In the genomic region with DNA sequence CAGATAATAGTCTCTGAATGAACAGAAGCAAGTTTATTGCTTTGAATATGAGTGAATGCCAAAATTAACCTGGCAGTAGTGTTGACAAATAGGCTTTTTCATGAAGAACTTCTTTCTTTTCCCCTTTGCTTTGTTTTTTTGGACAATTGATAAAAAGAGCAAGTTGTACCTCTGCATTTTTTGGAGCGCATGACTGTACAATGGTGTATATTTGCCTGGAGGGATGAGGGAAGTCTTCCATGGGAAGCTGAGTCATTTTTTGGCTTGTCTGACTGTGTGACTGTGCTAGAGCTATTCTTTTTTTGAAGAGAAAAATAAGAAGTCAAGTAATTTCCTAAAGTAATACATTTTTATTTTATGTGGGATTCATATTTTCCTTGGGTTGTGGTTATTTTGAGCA, we compare ENCODE assay signal across 10 cellular contexts.
DNase-seq lines count a peak whose midpoint lies in the region; ATAC-seq and TF ChIP-seq lines count a peak whose summit lies in the region.
"Had no signal": no experiment of that assay in that cellular context is flagged by ENCODE, and none has a peak within 500 bp of the region (broad histone marks: within the 10 kb centered on the region; RNA-seq: fewer than 3 reads in every experiment).

No MANE protein-coding gene starts in this region.

- CTCF ChIA-PET in activated naive CD4-positive, alpha-beta T cell treated with anti-CD3 and anti-CD28 coated beads, Interleukin-2, amount 10 ng/mL, durations not matched to agents 7 days and 5 days (lab: Charles Lee), result interaction anchor here (0.7 kb wide), 1 partner anchor 103 kb away, joined by 3 read pairs; no protein-coding TSS in a partner anchor

- DNase-seq in activated naive CD4-positive, alpha-beta T cell treated with anti-CD3 and anti-CD28 coated beads, Interleukin-2, amount 50 U/mL, for 72 hours (ENCODE audit: low spot score in 2 of 2), result no peak
- DNase-seq in activated naive CD4-positive, alpha-beta T cell treated with anti-CD3 and anti-CD28 coated beads, Interleukin-2, amount 10 ng/mL, durations not matched to agents 7 days and 5 days, result no peak
- DNase-seq in cardiac fibroblast (ENCODE audit: low read depth in 2 of 2) (peak; percentile 84 to 92), lung microvascular endothelial cell (ENCODE audit: low read depth in 2 of 2) (peak; percentile 89 to 94), aorta (no peak)
- DNase-seq: cerebellar nuclear complex, NCI-H2029 treated with DMSO at 0.1 percent for 48 hours had no signal

- no peaks in the 10 kb centered on the region for H3K9me3 ChIP-seq in aorta (ENCODE audit: control insufficient read depth, low read length)

- H3K27ac ChIP-seq in aorta (ENCODE audit: low read depth in 1 of 2, low read length in 2 of 2), result peak overlapping the region in 1 of 2 donors; percentile 76

- H3K9me3 Mint-ChIP-seq in activated naive CD4-positive, alpha-beta T cell treated with anti-CD3 and anti-CD28 coated beads, Interleukin-2, amount 50 U/mL, for 72 hours, result no peaks in the 10 kb centered on the region
- no peaks in the 10 kb centered on the region for H3K9me3 Mint-ChIP-seq in activated naive CD4-positive, alpha-beta T cell treated with anti-CD3 and anti-CD28 coated beads, Interleukin-2, amount 10 ng/mL, durations not matched to agents 7 days and 5 days

- H3K27me3 ChIP-seq in aorta (ENCODE audit: control insufficient read depth in 1 of 2, insufficient read depth in 2 of 2, low read length in 1 of 2), result no peaks in the 10 kb centered on the region

- intact Hi-C loops in aorta (cut with DNase I), result no loop called here

- H3K27me3 Mint-ChIP-seq in activated naive CD4-positive, alpha-beta T cell treated with anti-CD3 and anti-CD28 coated beads, Interleukin-2, amount 10 ng/mL, durations not matched to agents 7 days and 5 days, result no peaks in the 10 kb centered on the region

- H3K36me3 ChIP-seq in aorta (ENCODE audit: control insufficient read depth in 1 of 2, insufficient read depth in 2 of 2, low read length in 1 of 2), result no peaks in the 10 kb centered on the region

- no peak for TF ChIP-seq CTCF in cardiac fibroblast (IDR thresholded peaks at IDR 0.05; ENCODE audit: low read depth, low read length)

- H3K4me1 Mint-ChIP-seq in activated naive CD4-positive, alpha-beta T cell treated with anti-CD3 and anti-CD28 coated beads, Interleukin-2, amount 10 ng/mL, durations not matched to agents 7 days and 5 days, result peaks cover 16% of the 10 kb centered on the region

- H3K4me1 ChIP-seq in aorta (ENCODE audit: control insufficient read depth in 1 of 2, insufficient read depth in 2 of 2, low read length in 2 of 2), result peaks cover 0 to 5% of the 10 kb centered on the region in 2 donors

- peak; percentile 17 to 56 for ATAC-seq in activated naive CD4-positive, alpha-beta T cell treated with anti-CD3 and anti-CD28 coated beads, Interleukin-2, amount 50 U/mL, for 72 hours
- ATAC-seq in aorta (ENCODE audit: low FRiP score) (peak; percentile 89), GM18909 (IDR thresholded peaks at IDR 0.05; ENCODE audit: poor library complexity, unreplicated experiment) (no peak), HG03025 (IDR thresholded peaks at IDR 0.05; ENCODE audit: low FRiP score, unreplicated experiment) (no peak), HG02759 (IDR thresholded peaks at IDR 0.05; ENCODE audit: unreplicated experiment) (no peak)

- peaks cover 10 to 20% of the 10 kb centered on the region in 2 donors for H3K36me3 Mint-ChIP-seq in activated naive CD4-positive, alpha-beta T cell treated with anti-CD3 and anti-CD28 coated beads, Interleukin-2, amount 50 U/mL, for 72 hours
- H3K36me3 Mint-ChIP-seq in activated naive CD4-positive, alpha-beta T cell treated with anti-CD3 and anti-CD28 coated beads, Interleukin-2, amount 10 ng/mL, durations not matched to agents 7 days and 5 days, result peaks cover 30% of the 10 kb centered on the region

- WGBS in aorta, 2 donors, result 0 to 6% methylated on average over 1 of the region's 1 CpG

- H3K27ac Mint-ChIP-seq in activated naive CD4-positive, alpha-beta T cell treated with anti-CD3 and anti-CD28 coated beads, Interleukin-2, amount 50 U/mL, for 72 hours, result peak overlapping the region in 1 of 2 donors; percentile 79
- no peak overlapping the region for H3K27ac Mint-ChIP-seq in activated naive CD4-positive, alpha-beta T cell treated with anti-CD3 and anti-CD28 coated beads, Interleukin-2, amount 10 ng/mL, durations not matched to agents 7 days and 5 days

- H3K4me3 ChIP-seq in cardiac fibroblast (replicated peaks in 1 of 2; ENCODE audit: low read depth in 2 of 2, low read length in 2 of 2) (no peak overlapping the region), aorta (ENCODE audit: low read length in 2 of 2) (no peak overlapping the region)

- H3K4me3 Mint-ChIP-seq in activated naive CD4-positive, alpha-beta T cell treated with anti-CD3 and anti-CD28 coated beads, Interleukin-2, amount 10 ng/mL, durations not matched to agents 7 days and 5 days, result no peak overlapping the region

Comparison
In these comparisons a context has a peak if more than half of its experiments do, and no peak if none do; other contexts are left out.
1. ATAC-seq: peak in activated naive CD4-positive, alpha-beta T cell treated with anti-CD3 and anti-CD28 coated beads, Interleukin-2, amount 50 U/mL, for 72 hours (2 of 2) and aorta (single experiment); none in GM18909 (single experiment), HG03025 (single experiment) and HG02759 (single experiment).
2. DNase-seq: peak in cardiac fibroblast (2 of 2) and lung microvascular endothelial cell (2 of 2); none in activated naive CD4-positive, alpha-beta T cell treated with anti-CD3 and anti-CD28 coated beads, Interleukin-2, amount 50 U/mL, for 72 hours (0 of 2), activated naive CD4-positive, alpha-beta T cell treated with anti-CD3 and anti-CD28 coated beads, Interleukin-2, amount 10 ng/mL, durations not matched to agents 7 days and 5 days (single experiment) and aorta (0 of 2).